Comparison of ENCODE assay signal across 25 cellular contexts in the genomic region with DNA sequence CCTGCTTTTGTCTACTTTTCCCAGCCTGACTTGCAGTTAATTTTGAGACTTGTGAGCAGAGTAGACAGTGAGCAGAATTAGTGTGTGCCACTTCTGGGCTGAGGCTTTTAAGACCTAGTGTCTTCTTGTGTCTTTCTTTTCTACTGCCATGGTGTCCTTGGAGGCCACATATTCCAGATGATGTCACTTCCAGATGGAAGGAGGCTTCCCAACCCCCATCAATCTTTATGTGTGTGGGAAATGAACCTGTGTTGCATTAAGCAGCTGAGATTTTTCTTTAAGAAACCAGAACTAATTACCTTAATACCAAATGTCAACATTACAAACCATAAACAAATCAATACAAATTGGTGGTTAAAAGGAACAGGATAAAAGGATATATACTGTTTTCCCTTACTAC.
"Had no signal": no experiment of that assay in that cellular context is flagged by ENCODE, and none has a peak within 500 bp of the region (broad histone marks: within the 10 kb centered on the region; RNA-seq: fewer than 3 reads in every experiment).

No MANE protein-coding gene starts in this region.

- H3K27me3 Mint-ChIP-seq: naive B cell; natural killer cell treated with Interleukin-12 subunit alpha and Interleukin-12 subunit beta and Interleukin-15 and Interleukin-18, amount 100 ng/mL, for 72 hours had no signal

- ATAC-seq: heart left ventricle; left lobe of liver; mucosa of descending colon; natural killer cell treated with Interleukin-12 subunit alpha and Interleukin-12 subunit beta and Interleukin-15 and Interleukin-18, amount 100 ng/mL, for 72 hours; right cardiac atrium; stimulated activated effector memory CD8-positive, alpha-beta T cell treated with anti-CD3 and anti-CD28 coated beads, Interleukin-12 subunit alpha, Interleukin-12 subunit beta, amount 100 ng/mL, for 72 hours had no signal

- H3K79me2 ChIP-seq: hepatocyte had no signal

- H3K27me3 ChIP-seq: heart left ventricle, hepatocyte, neural progenitor cell, sigmoid colon, stomach, tibial artery, upper lobe of left lung had no signal

- FAIRE-seq: frontal cortex, kidney, urothelium cell line had no signal

- H3K27ac ChIP-seq: dorsolateral prefrontal cortex, heart left ventricle, hepatocyte, neural progenitor cell, prostate gland, sigmoid colon, stomach, tibial artery, upper lobe of left lung had no signal

- H3K9ac ChIP-seq: neural progenitor cell had no signal

- H3K27ac Mint-ChIP-seq: mesothelial cell of epicardium; naive B cell; natural killer cell treated with Interleukin-12 subunit alpha and Interleukin-12 subunit beta and Interleukin-15 and Interleukin-18, amount 100 ng/mL, for 72 hours; neural progenitor cell; stimulated activated effector memory CD8-positive, alpha-beta T cell treated with anti-CD3 and anti-CD28 coated beads, Interleukin-12 subunit alpha, Interleukin-12 subunit beta, amount 100 ng/mL, for 72 hours had no signal

- DNase-seq: dorsolateral prefrontal cortex; effector CD4-positive, alpha-beta T cell; heart left ventricle; kidney; mesenchymal stem cell; mucosa of descending colon; naive B cell; nucleus accumbens; right cardiac atrium; sigmoid colon; stimulated activated CD4-positive, alpha-beta T cell treated with anti-CD3 and anti-CD28 coated beads, Interleukin-2, amount 100 ng/mL, for 24 hours; stimulated activated CD4-positive, alpha-beta T cell treated with anti-CD3 and anti-CD28 coated beads, Interleukin-4, amount 100 ng/mL, for 24 hours; stimulated activated naive CD4-positive, alpha-beta T cell treated with Interleukin-2 at 50 U/mL for 16 hours; stomach; tibial artery; upper lobe of left lung had no signal

- H3K4me1 Mint-ChIP-seq: mesothelial cell of epicardium; naive B cell; neural progenitor cell; stimulated activated effector memory CD8-positive, alpha-beta T cell treated with anti-CD3 and anti-CD28 coated beads, Interleukin-12 subunit alpha, Interleukin-12 subunit beta, amount 100 ng/mL, for 72 hours had no signal

- H3K36me3 Mint-ChIP-seq: mesothelial cell of epicardium; naive B cell; natural killer cell treated with Interleukin-12 subunit alpha and Interleukin-12 subunit beta and Interleukin-15 and Interleukin-18, amount 100 ng/mL, for 72 hours; neural progenitor cell; stimulated activated effector memory CD8-positive, alpha-beta T cell treated with anti-CD3 and anti-CD28 coated beads, Interleukin-12 subunit alpha, Interleukin-12 subunit beta, amount 100 ng/mL, for 72 hours had no signal

- H3K4me2 ChIP-seq: hepatocyte, neural progenitor cell had no signal

- H3K4me3 ChIP-seq: dorsolateral prefrontal cortex, heart left ventricle, hepatocyte, mucosa of descending colon, neural progenitor cell, prostate gland, sigmoid colon, stomach, tibial artery, upper lobe of left lung had no signal

- H2AFZ ChIP-seq: hepatocyte, neural progenitor cell had no signal

- H3K36me3 ChIP-seq: heart left ventricle, neural progenitor cell, prostate gland, sigmoid colon, stomach, tibial artery, upper lobe of left lung had no signal

- H3K4me1 ChIP-seq: heart left ventricle, neural progenitor cell, prostate gland, sigmoid colon, stomach, tibial artery, upper lobe of left lung had no signal

- H3K9me3 Mint-ChIP-seq: mesothelial cell of epicardium, neural progenitor cell had no signal

- H3K4me3 Mint-ChIP-seq: mesothelial cell of epicardium; naive B cell; natural killer cell treated with Interleukin-12 subunit alpha and Interleukin-12 subunit beta and Interleukin-15 and Interleukin-18, amount 100 ng/mL, for 72 hours; neural progenitor cell; stimulated activated effector memory CD8-positive, alpha-beta T cell treated with anti-CD3 and anti-CD28 coated beads, Interleukin-12 subunit alpha, Interleukin-12 subunit beta, amount 100 ng/mL, for 72 hours had no signal

- H3K9me3 ChIP-seq: mucosa of descending colon, prostate gland, sigmoid colon, stomach, tibial artery, upper lobe of left lung had no signal
